Comparison of ENCODE assay signal across 9 cellular contexts in the genomic region with DNA sequence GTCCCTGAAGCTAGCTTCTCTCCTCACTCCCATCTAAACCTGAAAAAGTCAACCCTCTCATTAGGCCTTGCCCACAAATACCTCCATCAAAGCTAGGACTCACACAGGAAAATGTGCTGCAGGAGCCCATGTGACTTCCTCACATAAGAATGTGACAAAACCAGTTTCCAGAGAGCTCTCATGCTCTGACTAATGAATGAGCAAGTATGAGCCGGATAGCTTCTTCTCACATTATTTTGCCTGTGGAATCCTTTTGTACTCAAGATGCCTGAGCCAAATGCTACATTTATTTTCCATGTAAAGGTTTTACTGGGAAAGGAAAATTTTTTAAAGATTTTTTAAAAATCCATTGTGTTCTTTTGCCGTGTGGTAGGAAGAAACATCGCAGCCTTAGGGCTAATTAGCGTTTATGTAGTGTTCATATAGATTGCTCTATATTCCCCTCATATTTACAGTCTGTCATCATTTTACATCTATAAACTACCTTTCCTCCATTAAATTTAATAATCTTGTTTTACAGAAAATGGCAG.
DNase-seq lines count a peak whose midpoint lies in the region; ATAC-seq and TF ChIP-seq lines count a peak whose summit lies in the region.
"Had no signal": no experiment of that assay in that cellular context is flagged by ENCODE, and none has a peak within 500 bp of the region (broad histone marks: within the 10 kb centered on the region; RNA-seq: fewer than 3 reads in every experiment).

No MANE protein-coding gene starts in this region.

- no peak overlapping the region for H3K27ac ChIP-seq in endodermal cell (ENCODE audit: low read depth, low read length)
- H3K27ac ChIP-seq in prostate gland = peak overlapping the region in 1 of 2 donors; percentile 11

- no peaks in the 10 kb centered on the region for H3K36me3 ChIP-seq in endodermal cell (ENCODE audit: control insufficient read depth, insufficient read depth, low read length)
- no peaks in the 10 kb centered on the region for H3K36me3 ChIP-seq in prostate gland

- H3K4me1 ChIP-seq in endodermal cell (ENCODE audit: control insufficient read depth, insufficient read depth, low read length) = no peaks in the 10 kb centered on the region
- H3K4me1 ChIP-seq in prostate gland (replicated peaks) = no peaks in the 10 kb centered on the region

- H3K9me3 ChIP-seq in endodermal cell (ENCODE audit: control insufficient read depth, low read length) = no peaks in the 10 kb centered on the region
- H3K9me3 ChIP-seq in prostate gland = no peaks in the 10 kb centered on the region

- H3K4me1 Mint-ChIP-seq in endodermal cell = peaks cover 4% of the 10 kb centered on the region

- no peak overlapping the region for H3K9ac ChIP-seq in endodermal cell (ENCODE audit: extremely low read depth, low read length, poor library complexity, severe bottlenecking)

- H3K27me3 ChIP-seq in endodermal cell (ENCODE audit: control insufficient read depth, insufficient read depth, low read length, poor library complexity, severe bottlenecking) (no peaks in the 10 kb centered on the region), prostate gland (replicated peaks; ENCODE audit: insufficient read depth) (no peaks in the 10 kb centered on the region)

- H3K36me3 Mint-ChIP-seq in endodermal cell (ENCODE audit: low read depth) = no peaks in the 10 kb centered on the region

- TF ChIP-seq CTCF in endodermal cell (conservative IDR thresholded peaks at IDR 0.05) = peak; percentile 54
- peak in 1 of 4 experiments; percentile 4 for TF ChIP-seq CTCF in prostate gland (IDR thresholded peaks at IDR 0.05)

- WGBS in endodermal cell (ENCODE audit: insufficient coverage in 1 of 2, insufficient read length in 1 of 2), 2 experiments = 83 to 89% methylated on average over 1 to 4 of the region's 4 CpGs
- WGBS in prostate gland = 44% methylated on average over 4 of the region's 4 CpGs

- DNase-seq in HCEC 1CT = peak; percentile 95
- DNase-seq in RPMI7951 (ENCODE audit: low read depth) = peak; percentile 84
- peak; percentile 79 for DNase-seq in endodermal cell
- DNase-seq in prostate gland (ENCODE audit: low spot score) = peak; percentile 61
- DNase-seq in hypothalamus (lab: John Stamatoyannopoulos, UW) = no peak
- DNase-seq in cerebellar nuclear complex (lab: John Stamatoyannopoulos, UW) = no peak

- TF ChIP-seq POLR2A in prostate gland (IDR thresholded peaks at IDR 0.05) = no peak

- peak overlapping the region; percentile 85 for H3K27ac Mint-ChIP-seq in endodermal cell

- intact Hi-C loops in prostate gland (cut with DNase I) = no loop called here

- ATAC-seq in HG02970 (IDR thresholded peaks at IDR 0.05; ENCODE audit: low FRiP score, unreplicated experiment) (no peak), HG03571 (IDR thresholded peaks at IDR 0.05; ENCODE audit: unreplicated experiment) (no peak)

- H3K4me3 Mint-ChIP-seq in endodermal cell = no peak overlapping the region
- H3K4me3 Mint-ChIP-seq: neural crest cell had no signal

- H3K27me3 Mint-ChIP-seq in endodermal cell (ENCODE audit: insufficient read depth) = peaks cover under 1% of the 10 kb centered on the region

- no peaks in the 10 kb centered on the region for H3K9me3 Mint-ChIP-seq in endodermal cell

- H3K4me3 ChIP-seq in endodermal cell (ENCODE audit: low read length) = no peak overlapping the region
- H3K4me3 ChIP-seq in prostate gland = no peak overlapping the region

Comparison
In these comparisons a context has a peak if more than half of its experiments do, and no peak if none do; other contexts are left out.
1. DNase-seq: peak in HCEC 1CT (single experiment), RPMI7951 (single experiment), endodermal cell (single experiment) and prostate gland (single experiment); none in hypothalamus (0 of 51) and cerebellar nuclear complex (0 of 2).